In the genomic region with DNA sequence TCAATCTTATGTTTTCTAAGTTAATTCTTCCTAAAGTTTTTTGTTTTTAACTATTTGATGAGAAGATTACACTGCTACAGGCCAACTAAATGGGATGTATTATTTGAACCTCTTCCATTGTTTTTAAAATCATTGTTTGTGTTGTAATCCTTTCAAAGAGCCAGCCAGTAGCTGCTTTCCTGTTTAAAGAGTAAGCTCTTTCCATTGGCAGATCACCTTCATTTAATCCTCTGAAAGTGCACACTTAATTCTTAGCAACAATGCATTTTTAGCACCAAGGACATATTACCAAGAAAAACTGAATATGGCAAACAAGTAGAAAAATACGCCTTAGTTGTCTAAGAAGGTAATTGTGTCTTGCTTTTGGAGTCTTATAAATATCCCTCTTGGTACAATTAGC, we compare ENCODE assay signal across 20 cellular contexts. TPM values are rescaled to one million over a fixed set of nuclear protein-coding genes. Genes with fewer than 3 reads are reported as not detected.
DNase-seq lines count a peak whose midpoint lies in the region; ATAC-seq and TF ChIP-seq lines count a peak whose summit lies in the region.
"Had no signal": no experiment of that assay in that cellular context is flagged by ENCODE, and none has a peak within 500 bp of the region (broad histone marks: within the 10 kb centered on the region; RNA-seq: fewer than 3 reads in every experiment).

No MANE protein-coding gene starts in this region.

- no peaks in the 10 kb centered on the region for H3K9me3 ChIP-seq in gastroesophageal sphincter
- H3K9me3 ChIP-seq: esophagus squamous epithelium had no signal

- no peak for TF ChIP-seq CTCF in gastroesophageal sphincter (IDR thresholded peaks at IDR 0.05)

- DNase-seq in NCI-H1092 treated with DMSO at 0.1 percent for 48 hours (lab: John Stamatoyannopoulos, UW) (peak; percentile 20), NCI-H1092 (lab: John Stamatoyannopoulos, UW) (no peak), COR-L47 (lab: John Stamatoyannopoulos, UW) (peak; percentile 32), NCI-H524 treated with DMSO at 0.1 percent for 48 hours (lab: John Stamatoyannopoulos, UW) (peak; percentile 54), lung microvascular endothelial cell (ENCODE audit: low read depth in 2 of 2) (peak; percentile 21 to 70)
- DNase-seq: activated CD4-positive, alpha-beta T cell treated with anti-CD3 and anti-CD28 coated beads, Interleukin-2, amount 10 ng/mL, durations not matched to agents 24 days and 14 days; activated naive CD4-positive, alpha-beta T cell treated with anti-CD3 and anti-CD28 coated beads for 36 hours; activated T-cell treated with anti-CD3 and anti-CD28 coated beads, Interleukin-2, amount 50 U/mL, for 72 hours; amniotic stem cell; CD4-positive, alpha-beta T cell; DMS 273 treated with DMSO at 0.1 percent for 48 hours; effector memory CD4-positive, alpha-beta T cell; esophagus squamous epithelium; hypothalamus; trophoblast cell had no signal

- no peak overlapping the region for H3K27ac ChIP-seq in gastroesophageal sphincter
- H3K27ac ChIP-seq: esophagus squamous epithelium, RWPE1 had no signal

- H3K4me3 ChIP-seq in gastroesophageal sphincter: no peak overlapping the region
- H3K4me3 ChIP-seq: esophagus squamous epithelium had no signal

- TF ChIP-seq EP300 in gastroesophageal sphincter (IDR thresholded peaks at IDR 0.05): no peak

- peaks cover 0 to 28% of the 10 kb centered on the region in 2 donors for H3K36me3 ChIP-seq in gastroesophageal sphincter

- ATAC-seq in HG03025 (IDR thresholded peaks at IDR 0.05; ENCODE audit: low FRiP score, unreplicated experiment): no peak
- no peak for ATAC-seq in gastroesophageal sphincter
- no peak for ATAC-seq in HG03457 (IDR thresholded peaks at IDR 0.05; ENCODE audit: unreplicated experiment)
- ATAC-seq: activated T-cell treated with anti-CD3 and anti-CD28 coated beads, Interleukin-2, amount 50 U/mL, for 72 hours had no signal

- no peaks in the 10 kb centered on the region for H3K27me3 ChIP-seq in gastroesophageal sphincter
- H3K27me3 ChIP-seq: esophagus squamous epithelium had no signal

- no peak for TF ChIP-seq POLR2A in gastroesophageal sphincter (IDR thresholded peaks at IDR 0.05)

- 31 to 35% methylated on average over 1 of the region's 1 CpG for WGBS in gastroesophageal sphincter (ENCODE audit: low coverage in 1 of 2), 2 donors

- H3K4me1 ChIP-seq in gastroesophageal sphincter: peaks cover 16 to 77% (median 24%) of the 10 kb centered on the region in 3 donors

RNA-seq across cellular contexts. Expression of a gene that starts 54.0 kb away (rescaled TPM):
- total RNA-seq in lung microvascular endothelial cell (8.1 and 8.9 TPM in 2 replicates), gastroesophageal sphincter (100 to 1,000 TPM; 114 to 305 (median 181) TPM)
- total RNA-seq: activated CD4-positive, alpha-beta T cell treated with anti-CD3 and anti-CD28 coated beads, Interleukin-2, amount 10 ng/mL, durations not matched to agents 24 days and 14 days; activated naive CD4-positive, alpha-beta T cell treated with anti-CD3 and anti-CD28 coated beads for 36 hours; CD4-positive, alpha-beta T cell; T-helper 2 cell treated with Interferon-gamma antibody and Interleukin-4, amounts not matched to agents 100 ng/mL and 5 ng/mL, for 36 hours had no signal

Comparison
In these comparisons a context has a peak if more than half of its experiments do, and no peak if none do; other contexts are left out.
1. RNA of a gene that starts 54.0 kb away (total RNA-seq): 114 to 305 TPM in gastroesophageal sphincter; 8.1 to 8.9 TPM in lung microvascular endothelial cell; every median in the first group is over 10 times any median in the second.